1 cellular context compared by ENCODE assay signal in the genomic region with DNA sequence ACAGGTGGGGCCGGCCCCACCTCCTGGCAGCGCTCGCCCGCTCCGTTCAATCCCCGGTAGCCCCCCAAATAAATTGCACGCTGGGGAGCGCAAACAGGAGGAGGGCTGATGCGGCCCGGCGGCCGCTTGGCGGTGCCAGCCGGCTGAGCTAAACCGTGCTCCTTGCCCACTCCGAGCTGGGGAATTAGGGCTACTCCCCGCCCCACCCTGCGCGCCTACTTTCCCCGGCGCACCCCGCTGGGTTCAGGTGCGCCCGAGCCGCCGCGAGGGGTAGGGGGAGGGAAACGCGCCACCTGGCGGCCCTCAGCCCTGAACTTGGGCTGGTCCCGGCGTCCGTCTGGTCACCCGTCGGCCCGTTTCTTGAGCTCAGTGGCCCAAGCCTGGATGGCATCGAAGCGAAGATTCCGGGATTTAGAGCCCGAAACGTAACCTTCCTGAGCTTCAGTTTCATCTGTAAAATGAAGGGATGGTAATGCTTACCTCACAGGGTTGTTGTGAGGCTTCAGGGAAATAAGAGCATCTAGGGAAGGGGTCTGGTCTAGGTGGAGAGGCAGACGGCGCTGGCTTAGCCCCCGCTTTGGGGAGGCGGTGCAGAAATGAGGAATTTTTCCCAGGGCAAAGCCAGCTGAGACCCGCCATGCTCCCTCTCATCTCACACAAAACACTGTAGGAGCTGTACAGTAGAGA.
TF ChIP-seq lines count a peak whose summit lies in the region.

No MANE protein-coding gene starts in this region.

TF ChIP-seq in K562, 482 proteins besides CTCF, POLR2A, EP300 and RAD21 (continued from another document and continues in another):
- TF ChIP-seq ZNF316 (IDR thresholded peaks at IDR 0.05) (no peak), ZNF76 (CRISPR knock-in tag; IDR thresholded peaks at IDR 0.05; ENCODE audit: borderline replicate concordance) (no peak), RBFOX2 (IDR thresholded peaks at IDR 0.05; ENCODE audit: low read depth, low read length) (no peak), POLR2AphosphoS2 (IDR thresholded peaks at IDR 0.05; ENCODE audit: low read length) (no peak), ZNF143 (CRISPR knock-in tag; IDR thresholded peaks at IDR 0.05) (no peak), LEF1 (IDR thresholded peaks at IDR 0.05) (no peak), ZNF3 (CRISPR knock-in tag; IDR thresholded peaks at IDR 0.05) (no peak), GTF2E2 (tag; IDR thresholded peaks at IDR 0.05) (no peak; the same call in 1 of the 2 replicates), ARID1B (IDR thresholded peaks at IDR 0.05) (peak; percentile 51; the same call in 1 of the 2 replicates), NR4A1 (CRISPR knock-in tag; IDR thresholded peaks at IDR 0.05) (no peak), NR4A1 (tag; IDR thresholded peaks at IDR 0.05) (no peak), PHF20 (IDR thresholded peaks at IDR 0.05; ENCODE audit: partially characterized antibody) (peak; percentile 38), SP1 (CRISPR knock-in tag; IDR thresholded peaks at IDR 0.05) (peak; percentile 68; the same call in 1 of the 2 replicates), ERF (CRISPR knock-in tag; IDR thresholded peaks at IDR 0.05) (no peak), NR1H2 (CRISPR knock-in tag; IDR thresholded peaks at IDR 0.05) (no peak), ILK (tag; IDR thresholded peaks at IDR 0.05; ENCODE audit: borderline replicate concordance, low read depth) (no peak), BHLHE40 (IDR thresholded peaks at IDR 0.05; ENCODE audit: low read length) (no peak; the same call in 1 of the 2 replicates), BDP1 (IDR thresholded peaks at IDR 0.05; ENCODE audit: insufficient read depth, insufficient read length) (no peak), TBP (optimal IDR thresholded peaks at IDR 0.05; ENCODE audit: low read depth, low read length) (peak; percentile 1), JUN (IDR thresholded peaks at IDR 0.05; ENCODE audit: borderline replicate concordance, low read depth, low read length) (no peak), JUN (CRISPR knock-in tag; IDR thresholded peaks at IDR 0.05; ENCODE audit: borderline replicate concordance) (no peak), HMG20B (CRISPR knock-in tag; IDR thresholded peaks at IDR 0.05) (no peak), ETS2 (tag; IDR thresholded peaks at IDR 0.05; ENCODE audit: borderline replicate concordance, poor library complexity, severe bottlenecking) (no peak), ILF3 (IDR thresholded peaks at IDR 0.05; ENCODE audit: borderline replicate concordance) (no peak), SREBF1 (IDR thresholded peaks at IDR 0.05; ENCODE audit: borderline replicate concordance, low read depth, low read length) (no peak), BRD9 (IDR thresholded peaks at IDR 0.05; ENCODE audit: low read depth, partially characterized antibody) (no peak), NFIX (CRISPR knock-in tag; IDR thresholded peaks at IDR 0.05; ENCODE audit: low read depth) (no peak), SRSF3 (IDR thresholded peaks at IDR 0.05; ENCODE audit: insufficient read depth, low read length) (no peak), GTF2F1 (IDR thresholded peaks at IDR 0.05; ENCODE audit: low read depth, low read length) (no peak), KLF6 (CRISPR knock-in tag; IDR thresholded peaks at IDR 0.05; ENCODE audit: borderline replicate concordance) (no peak), TEAD2 (tag; IDR thresholded peaks at IDR 0.05) (no peak), MYNN (IDR thresholded peaks at IDR 0.05) (peak; percentile 72; the same call in 1 of the 2 replicates), MYNN (CRISPR knock-in tag; IDR thresholded peaks at IDR 0.05) (no peak), NONO (IDR thresholded peaks at IDR 0.05; ENCODE audit: low read depth in 2 of 2, low read length in 1 of 2) (peak in 1 of 2 experiments; percentile 37; a peak in 1 of 4 replicates), PHB (CRISPR knock-in tag; IDR thresholded peaks at IDR 0.05) (0 out of 2 replicates have a peak, but pooled peaks have one; percentile 79), ZNF79 (CRISPR knock-in tag; IDR thresholded peaks at IDR 0.05; ENCODE audit: low read depth) (no peak), ZNF41 (CRISPR knock-in tag; conservative IDR thresholded peaks at IDR 0.05) (no peak), ZNF239 (CRISPR knock-in tag; IDR thresholded peaks at IDR 0.05) (no peak)
- TF ChIP-seq, protein P1, sequence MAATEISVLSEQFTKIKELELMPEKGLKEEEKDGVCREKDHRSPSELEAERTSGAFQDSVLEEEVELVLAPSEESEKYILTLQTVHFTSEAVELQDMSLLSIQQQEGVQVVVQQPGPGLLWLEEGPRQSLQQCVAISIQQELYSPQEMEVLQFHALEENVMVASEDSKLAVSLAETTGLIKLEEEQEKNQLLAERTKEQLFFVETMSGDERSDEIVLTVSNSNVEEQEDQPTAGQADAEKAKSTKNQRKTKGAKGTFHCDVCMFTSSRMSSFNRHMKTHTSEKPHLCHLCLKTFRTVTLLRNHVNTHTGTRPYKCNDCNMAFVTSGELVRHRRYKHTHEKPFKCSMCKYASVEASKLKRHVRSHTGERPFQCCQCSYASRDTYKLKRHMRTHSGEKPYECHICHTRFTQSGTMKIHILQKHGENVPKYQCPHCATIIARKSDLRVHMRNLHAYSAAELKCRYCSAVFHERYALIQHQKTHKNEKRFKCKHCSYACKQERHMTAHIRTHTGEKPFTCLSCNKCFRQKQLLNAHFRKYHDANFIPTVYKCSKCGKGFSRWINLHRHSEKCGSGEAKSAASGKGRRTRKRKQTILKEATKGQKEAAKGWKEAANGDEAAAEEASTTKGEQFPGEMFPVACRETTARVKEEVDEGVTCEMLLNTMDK (IDR thresholded peaks at IDR 0.05; ENCODE audit: borderline replicate concordance, insufficient read depth, low read depth, low read length, poor library complexity, severe bottlenecking) = peak; percentile 90
- TF ChIP-seq, protein P2, sequence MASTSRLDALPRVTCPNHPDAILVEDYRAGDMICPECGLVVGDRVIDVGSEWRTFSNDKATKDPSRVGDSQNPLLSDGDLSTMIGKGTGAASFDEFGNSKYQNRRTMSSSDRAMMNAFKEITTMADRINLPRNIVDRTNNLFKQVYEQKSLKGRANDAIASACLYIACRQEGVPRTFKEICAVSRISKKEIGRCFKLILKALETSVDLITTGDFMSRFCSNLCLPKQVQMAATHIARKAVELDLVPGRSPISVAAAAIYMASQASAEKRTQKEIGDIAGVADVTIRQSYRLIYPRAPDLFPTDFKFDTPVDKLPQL (IDR thresholded peaks at IDR 0.05; ENCODE audit: extremely low read depth, insufficient read length) = no peak
- TF ChIP-seq, protein P3, sequence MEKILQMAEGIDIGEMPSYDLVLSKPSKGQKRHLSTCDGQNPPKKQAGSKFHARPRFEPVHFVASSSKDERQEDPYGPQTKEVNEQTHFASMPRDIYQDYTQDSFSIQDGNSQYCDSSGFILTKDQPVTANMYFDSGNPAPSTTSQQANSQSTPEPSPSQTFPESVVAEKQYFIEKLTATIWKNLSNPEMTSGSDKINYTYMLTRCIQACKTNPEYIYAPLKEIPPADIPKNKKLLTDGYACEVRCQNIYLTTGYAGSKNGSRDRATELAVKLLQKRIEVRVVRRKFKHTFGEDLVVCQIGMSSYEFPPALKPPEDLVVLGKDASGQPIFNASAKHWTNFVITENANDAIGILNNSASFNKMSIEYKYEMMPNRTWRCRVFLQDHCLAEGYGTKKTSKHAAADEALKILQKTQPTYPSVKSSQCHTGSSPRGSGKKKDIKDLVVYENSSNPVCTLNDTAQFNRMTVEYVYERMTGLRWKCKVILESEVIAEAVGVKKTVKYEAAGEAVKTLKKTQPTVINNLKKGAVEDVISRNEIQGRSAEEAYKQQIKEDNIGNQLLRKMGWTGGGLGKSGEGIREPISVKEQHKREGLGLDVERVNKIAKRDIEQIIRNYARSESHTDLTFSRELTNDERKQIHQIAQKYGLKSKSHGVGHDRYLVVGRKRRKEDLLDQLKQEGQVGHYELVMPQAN (IDR thresholded peaks at IDR 0.05; ENCODE audit: borderline replicate concordance) = peak; percentile 82; the same call in 1 of the 2 replicates
- TF ChIP-seq, protein P4, sequence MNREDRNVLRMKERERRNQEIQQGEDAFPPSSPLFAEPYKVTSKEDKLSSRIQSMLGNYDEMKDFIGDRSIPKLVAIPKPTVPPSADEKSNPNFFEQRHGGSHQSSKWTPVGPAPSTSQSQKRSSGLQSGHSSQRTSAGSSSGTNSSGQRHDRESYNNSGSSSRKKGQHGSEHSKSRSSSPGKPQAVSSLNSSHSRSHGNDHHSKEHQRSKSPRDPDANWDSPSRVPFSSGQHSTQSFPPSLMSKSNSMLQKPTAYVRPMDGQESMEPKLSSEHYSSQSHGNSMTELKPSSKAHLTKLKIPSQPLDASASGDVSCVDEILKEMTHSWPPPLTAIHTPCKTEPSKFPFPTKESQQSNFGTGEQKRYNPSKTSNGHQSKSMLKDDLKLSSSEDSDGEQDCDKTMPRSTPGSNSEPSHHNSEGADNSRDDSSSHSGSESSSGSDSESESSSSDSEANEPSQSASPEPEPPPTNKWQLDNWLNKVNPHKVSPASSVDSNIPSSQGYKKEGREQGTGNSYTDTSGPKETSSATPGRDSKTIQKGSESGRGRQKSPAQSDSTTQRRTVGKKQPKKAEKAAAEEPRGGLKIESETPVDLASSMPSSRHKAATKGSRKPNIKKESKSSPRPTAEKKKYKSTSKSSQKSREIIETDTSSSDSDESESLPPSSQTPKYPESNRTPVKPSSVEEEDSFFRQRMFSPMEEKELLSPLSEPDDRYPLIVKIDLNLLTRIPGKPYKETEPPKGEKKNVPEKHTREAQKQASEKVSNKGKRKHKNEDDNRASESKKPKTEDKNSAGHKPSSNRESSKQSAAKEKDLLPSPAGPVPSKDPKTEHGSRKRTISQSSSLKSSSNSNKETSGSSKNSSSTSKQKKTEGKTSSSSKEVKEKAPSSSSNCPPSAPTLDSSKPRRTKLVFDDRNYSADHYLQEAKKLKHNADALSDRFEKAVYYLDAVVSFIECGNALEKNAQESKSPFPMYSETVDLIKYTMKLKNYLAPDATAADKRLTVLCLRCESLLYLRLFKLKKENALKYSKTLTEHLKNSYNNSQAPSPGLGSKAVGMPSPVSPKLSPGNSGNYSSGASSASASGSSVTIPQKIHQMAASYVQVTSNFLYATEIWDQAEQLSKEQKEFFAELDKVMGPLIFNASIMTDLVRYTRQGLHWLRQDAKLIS (CRISPR knock-in tag; IDR thresholded peaks at IDR 0.05) = 0 out of 2 replicates have a peak, but pooled peaks have one; percentile 46
- TF ChIP-seq, protein P5, sequence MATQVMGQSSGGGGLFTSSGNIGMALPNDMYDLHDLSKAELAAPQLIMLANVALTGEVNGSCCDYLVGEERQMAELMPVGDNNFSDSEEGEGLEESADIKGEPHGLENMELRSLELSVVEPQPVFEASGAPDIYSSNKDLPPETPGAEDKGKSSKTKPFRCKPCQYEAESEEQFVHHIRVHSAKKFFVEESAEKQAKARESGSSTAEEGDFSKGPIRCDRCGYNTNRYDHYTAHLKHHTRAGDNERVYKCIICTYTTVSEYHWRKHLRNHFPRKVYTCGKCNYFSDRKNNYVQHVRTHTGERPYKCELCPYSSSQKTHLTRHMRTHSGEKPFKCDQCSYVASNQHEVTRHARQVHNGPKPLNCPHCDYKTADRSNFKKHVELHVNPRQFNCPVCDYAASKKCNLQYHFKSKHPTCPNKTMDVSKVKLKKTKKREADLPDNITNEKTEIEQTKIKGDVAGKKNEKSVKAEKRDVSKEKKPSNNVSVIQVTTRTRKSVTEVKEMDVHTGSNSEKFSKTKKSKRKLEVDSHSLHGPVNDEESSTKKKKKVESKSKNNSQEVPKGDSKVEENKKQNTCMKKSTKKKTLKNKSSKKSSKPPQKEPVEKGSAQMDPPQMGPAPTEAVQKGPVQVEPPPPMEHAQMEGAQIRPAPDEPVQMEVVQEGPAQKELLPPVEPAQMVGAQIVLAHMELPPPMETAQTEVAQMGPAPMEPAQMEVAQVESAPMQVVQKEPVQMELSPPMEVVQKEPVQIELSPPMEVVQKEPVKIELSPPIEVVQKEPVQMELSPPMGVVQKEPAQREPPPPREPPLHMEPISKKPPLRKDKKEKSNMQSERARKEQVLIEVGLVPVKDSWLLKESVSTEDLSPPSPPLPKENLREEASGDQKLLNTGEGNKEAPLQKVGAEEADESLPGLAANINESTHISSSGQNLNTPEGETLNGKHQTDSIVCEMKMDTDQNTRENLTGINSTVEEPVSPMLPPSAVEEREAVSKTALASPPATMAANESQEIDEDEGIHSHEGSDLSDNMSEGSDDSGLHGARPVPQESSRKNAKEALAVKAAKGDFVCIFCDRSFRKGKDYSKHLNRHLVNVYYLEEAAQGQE (CRISPR knock-in tag; IDR thresholded peaks at IDR 0.05; ENCODE audit: low read depth) = no peak
- TF ChIP-seq, protein P6, sequence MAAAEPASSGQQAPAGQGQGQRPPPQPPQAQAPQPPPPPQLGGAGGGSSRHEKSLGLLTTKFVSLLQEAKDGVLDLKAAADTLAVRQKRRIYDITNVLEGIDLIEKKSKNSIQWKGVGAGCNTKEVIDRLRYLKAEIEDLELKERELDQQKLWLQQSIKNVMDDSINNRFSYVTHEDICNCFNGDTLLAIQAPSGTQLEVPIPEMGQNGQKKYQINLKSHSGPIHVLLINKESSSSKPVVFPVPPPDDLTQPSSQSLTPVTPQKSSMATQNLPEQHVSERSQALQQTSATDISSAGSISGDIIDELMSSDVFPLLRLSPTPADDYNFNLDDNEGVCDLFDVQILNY (CRISPR knock-in tag; IDR thresholded peaks at IDR 0.05) = no peak
- TF ChIP-seq, protein P7, sequence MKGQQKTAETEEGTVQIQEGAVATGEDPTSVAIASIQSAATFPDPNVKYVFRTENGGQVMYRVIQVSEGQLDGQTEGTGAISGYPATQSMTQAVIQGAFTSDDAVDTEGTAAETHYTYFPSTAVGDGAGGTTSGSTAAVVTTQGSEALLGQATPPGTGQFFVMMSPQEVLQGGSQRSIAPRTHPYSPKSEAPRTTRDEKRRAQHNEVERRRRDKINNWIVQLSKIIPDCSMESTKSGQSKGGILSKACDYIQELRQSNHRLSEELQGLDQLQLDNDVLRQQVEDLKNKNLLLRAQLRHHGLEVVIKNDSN (CRISPR knock-in tag; IDR thresholded peaks at IDR 0.05) = no peak
